25 cellular contexts compared by ENCODE assay signal in genomic region chr1:206801467-206801866, GRCh38. TPM values are rescaled to one million over a fixed set of nuclear protein-coding genes. Genes with fewer than 3 reads are reported as not detected.
DNase-seq lines count a peak whose midpoint lies in the region; ATAC-seq, FAIRE-seq and TF ChIP-seq lines count a peak whose summit lies in the region.
"Had no signal": no experiment of that assay in that cellular context is flagged by ENCODE, and none has a peak within 500 bp of the region (broad histone marks: within the 10 kb centered on the region; RNA-seq: fewer than 3 reads in every experiment).

No MANE protein-coding gene starts in this region.

- ATAC-seq in left ventricle myocardium superior (peak; percentile 44), GM12878 (no peak), GM18498 (IDR thresholded peaks at IDR 0.05; ENCODE audit: unreplicated experiment) (no peak)
- ATAC-seq in stimulated activated memory B cell treated with anti-CD40 and anti-IgM and Interleukin-4, amounts not matched to agents 10 μg/mL and 1 μg/mL and 100 μg/mL, for 72 hours: no peak
- ATAC-seq: activated naive CD8-positive, alpha-beta T cell treated with anti-CD3 and anti-CD28 coated beads, Interleukin-2, amount 50 U/mL, for 24 hours; natural killer cell treated with Interleukin-12 subunit alpha and Interleukin-12 subunit beta and Interleukin-15 and Interleukin-18, amount 100 ng/mL, for 72 hours; Panc1 had no signal

- no peaks in the 10 kb centered on the region for H3K9me2 ChIP-seq in OCI-LY1 (ENCODE audit: low read depth, low read length)

- no peak for TF ChIP-seq POLR2A in GM12878 (IDR thresholded peaks at IDR 0.05; ENCODE audit: low read depth, low read length)
- TF ChIP-seq POLR2A in testis (IDR thresholded peaks at IDR 0.05): no peak

- H3K27ac ChIP-seq in right atrium auricular region (no peak overlapping the region), OCI-LY1 (ENCODE audit: low read depth, low read length, poor library complexity, severe bottlenecking) (no peak overlapping the region), GM12878 (ENCODE audit: control insufficient read depth, insufficient read depth) (no peak overlapping the region), testis (no peak overlapping the region)
- H3K27ac ChIP-seq: pancreas had no signal

- POLR2A ChIA-PET in GM12878 (lab: Charles Lee): interaction anchor here (0.8 to 5.1 kb wide), 4 partner anchors 17 to 124 kb away, joined by 3 to 41 read pairs (median 4); partner anchors contain the start of gene IL19

- CTCF ChIA-PET in GM12878 (lab: Yijun Ruan, JAX): interaction anchor here (0.8 to 18.5 kb wide), 12 partner anchors 8 to 189 kb away, joined by 3 to 805 read pairs (median 4); partner anchors contain the start of genes EIF2D, IL10 and IL19

- H3K36me3 Mint-ChIP-seq in stimulated activated memory B cell treated with anti-CD40 and anti-IgM and Interleukin-4, amounts not matched to agents 10 μg/mL and 1 μg/mL and 100 μg/mL, for 72 hours: no peaks in the 10 kb centered on the region
- H3K36me3 Mint-ChIP-seq: natural killer cell treated with Interleukin-12 subunit alpha and Interleukin-12 subunit beta and Interleukin-15 and Interleukin-18, amount 100 ng/mL, for 72 hours had no signal

- TF ChIP-seq EP300 in GM12878 (IDR thresholded peaks at IDR 0.05; ENCODE audit: borderline replicate concordance in 1 of 2, control insufficient read depth in 1 of 2, low read depth in 2 of 2, low read length in 2 of 2): no peak

- no peak overlapping the region for H3K4me2 ChIP-seq in OCI-LY1 (ENCODE audit: low read length)
- no peak overlapping the region for H3K4me2 ChIP-seq in GM12878 (ENCODE audit: control insufficient read depth, insufficient read depth)

- H4K20me1 ChIP-seq in OCI-LY1 (ENCODE audit: insufficient read depth, low read length) (no peaks in the 10 kb centered on the region), GM12878 (ENCODE audit: control insufficient read depth, insufficient read depth) (no peaks in the 10 kb centered on the region)

- H3K27ac Mint-ChIP-seq in stimulated activated memory B cell treated with anti-CD40 and anti-IgM and Interleukin-4, amounts not matched to agents 10 μg/mL and 1 μg/mL and 100 μg/mL, for 72 hours: peak overlapping the region; percentile 12
- H3K27ac Mint-ChIP-seq: activated naive CD8-positive, alpha-beta T cell treated with anti-CD3 and anti-CD28 coated beads, Interleukin-2, amount 50 U/mL, for 24 hours had no signal

- H2AFZ ChIP-seq in OCI-LY1 (ENCODE audit: low read length): no peak overlapping the region
- H2AFZ ChIP-seq in GM12878 (ENCODE audit: control insufficient read depth, low read depth, low read length): no peak overlapping the region

- H3K79me2 ChIP-seq in OCI-LY1 (ENCODE audit: insufficient read depth, low read length): no peaks in the 10 kb centered on the region
- no peaks in the 10 kb centered on the region for H3K79me2 ChIP-seq in GM12878 (ENCODE audit: control insufficient read depth, insufficient read depth, low read length)

- BruUV-seq in GM12878 (replicated peaks; lab: Mats Ljungman, UMichigan): no TSS peak

- H3K36me3 ChIP-seq in right atrium auricular region (no peaks in the 10 kb centered on the region), OCI-LY1 (ENCODE audit: insufficient read depth, low read length) (no peaks in the 10 kb centered on the region), GM12878 (ENCODE audit: control insufficient read depth in 2 of 2, insufficient read depth in 2 of 2, low read length in 1 of 2) (no peaks in the 10 kb centered on the region), testis (ENCODE audit: low read depth, missing control alignments) (no peaks in the 10 kb centered on the region)
- H3K36me3 ChIP-seq: breast epithelium, pancreas had no signal

- SMC1A ChIA-PET in GM12878 (lab: Charles Lee; ENCODE audit: uncharacterized antibody, unreplicated experiment): interaction anchor here (1.3 to 14.9 kb wide), 9 partner anchors 12 to 131 kb away, joined by 3 to 417 read pairs (median 23); partner anchors contain the start of genes IL10 and IL19

- no peaks in the 10 kb centered on the region for H3F3A ChIP-seq in OCI-LY1 (ENCODE audit: insufficient read depth, low read length)

- H3K4me3 ChIP-seq in right atrium auricular region (no peak overlapping the region), OCI-LY1 (ENCODE audit: low read depth, low read length, poor library complexity, severe bottlenecking) (no peak overlapping the region), GM12878 (no peak overlapping the region), testis (no peak overlapping the region)
- H3K4me3 ChIP-seq: breast epithelium, pancreas had no signal

- no peaks in the 10 kb centered on the region for H3K9me3 Mint-ChIP-seq in stimulated activated memory B cell treated with anti-CD40 and anti-IgM and Interleukin-4, amounts not matched to agents 10 μg/mL and 1 μg/mL and 100 μg/mL, for 72 hours
- H3K9me3 Mint-ChIP-seq: activated naive CD8-positive, alpha-beta T cell treated with anti-CD3 and anti-CD28 coated beads, Interleukin-2, amount 50 U/mL, for 24 hours; natural killer cell treated with Interleukin-12 subunit alpha and Interleukin-12 subunit beta and Interleukin-15 and Interleukin-18, amount 100 ng/mL, for 72 hours had no signal

- no peaks in the 10 kb centered on the region for H3K27me3 ChIP-seq in right atrium auricular region
- no peaks in the 10 kb centered on the region for H3K27me3 ChIP-seq in OCI-LY1 (ENCODE audit: insufficient read depth, low read length)
- H3K27me3 ChIP-seq in GM12878 (replicated peaks in 1 of 2; ENCODE audit: control insufficient read depth in 2 of 2, insufficient read depth in 2 of 2, low read length in 1 of 2): no peaks in the 10 kb centered on the region
- H3K27me3 ChIP-seq in testis: no peaks in the 10 kb centered on the region
- H3K27me3 ChIP-seq: breast epithelium, pancreas had no signal

- TF ChIP-seq CTCF in right atrium auricular region (IDR thresholded peaks at IDR 0.05) (peak in 1 of 2 donors; percentile 23), OCI-LY1 (IDR thresholded peaks at IDR 0.05; ENCODE audit: low read length) (peak; percentile 37), GM12878 (IDR thresholded peaks at IDR 0.05 in 2 of 3, conservative IDR thresholded peaks at IDR 0.05 in 1 of 3; ENCODE audit: control insufficient read depth in 2 of 3, extremely low read depth in 1 of 3, insufficient read depth in 1 of 3, low read depth in 3 of 3, low read length in 3 of 3) (0 out of 6 replicates have a peak, but pooled peaks of 1 of the 3 experiments have one; percentile 5), testis (IDR thresholded peaks at IDR 0.05) (no peak)

- in situ Hi-C loops in GM12878 (cut with MboI): loop anchor here (5.0 kb wide), 1 partner anchor 64 kb away; no protein-coding TSS in a partner anchor

- RAD21 ChIA-PET in GM12878 (lab: Charles Lee; ENCODE audit: unreplicated experiment): interaction anchor here (1.2 to 14.8 kb wide), 5 partner anchors 11 to 87 kb away, joined by 3 to 297 read pairs (median 40); partner anchors contain the start of genes IL10 and IL19

- H3K9me3 ChIP-seq in right atrium auricular region (no peaks in the 10 kb centered on the region), OCI-LY1 (ENCODE audit: low read length) (no peaks in the 10 kb centered on the region), GM12878 (replicated peaks; ENCODE audit: control insufficient read depth, insufficient read depth, low read length) (no peaks in the 10 kb centered on the region), testis (no peaks in the 10 kb centered on the region)
- H3K9me3 ChIP-seq: breast epithelium, pancreas had no signal

- 100% methylated on average over 1 of the region's 1 CpG for WGBS in GM12878 (ENCODE audit: insufficient coverage, insufficient replicate concordance, low lambda C conversion rate, missing lambda C conversion rate)
- WGBS in testis, 2 donors: 92 to 93% methylated on average over 1 of the region's 1 CpG

- H3K4me1 Mint-ChIP-seq in stimulated activated memory B cell treated with anti-CD40 and anti-IgM and Interleukin-4, amounts not matched to agents 10 μg/mL and 1 μg/mL and 100 μg/mL, for 72 hours: peaks cover 48% of the 10 kb centered on the region

- no peaks in the 10 kb centered on the region for H3K27me3 Mint-ChIP-seq in stimulated activated memory B cell treated with anti-CD40 and anti-IgM and Interleukin-4, amounts not matched to agents 10 μg/mL and 1 μg/mL and 100 μg/mL, for 72 hours
- H3K27me3 Mint-ChIP-seq: activated naive CD8-positive, alpha-beta T cell treated with anti-CD3 and anti-CD28 coated beads, Interleukin-2, amount 50 U/mL, for 24 hours had no signal

- H3K4me1 ChIP-seq in right atrium auricular region: no peaks in the 10 kb centered on the region
- peaks cover 8% of the 10 kb centered on the region for H3K4me1 ChIP-seq in OCI-LY1 (ENCODE audit: insufficient read depth, low read length, severe bottlenecking)
- H3K4me1 ChIP-seq in GM12878 (ENCODE audit: control insufficient read depth, insufficient read depth, low read length): peaks cover 20% of the 10 kb centered on the region
- H3K4me1 ChIP-seq in testis: no peaks in the 10 kb centered on the region
- H3K4me1 ChIP-seq: breast epithelium had no signal

- DNase-seq in left ventricle myocardium superior (no peak), right atrium auricular region (ENCODE audit: low spot score) (no peak), GM12878 (ENCODE audit: low read depth, low spot score) (no peak), testis (no peak), NCI-H446 (lab: John Stamatoyannopoulos, UW) (no peak)
- DNase-seq: activated naive CD8-positive, alpha-beta T cell treated with anti-CD3 and anti-CD28 coated beads, Interleukin-2, amount 50 U/mL, for 24 hours; erythroblast; H7; mesenchymal stem cell; NCI-H1436 treated with DMSO at 0.1 percent for 48 hours; NCI-H2171; NCI-H748 treated with DMSO at 0.1 percent for 48 hours; stimulated activated naive CD4-positive, alpha-beta T cell treated with Interleukin-2 at 50 U/mL for 16 hours; trophoblast cell had no signal

- peak; percentile 36; the same call in 1 of the 2 replicates for TF ChIP-seq RAD21 in GM12878 (IDR thresholded peaks at IDR 0.05; ENCODE audit: insufficient read depth, low read depth, low read length)

- H3K9ac ChIP-seq in OCI-LY1 (ENCODE audit: low read length) (no peak overlapping the region), GM12878 (ENCODE audit: control insufficient read depth, insufficient read depth, low read length) (no peak overlapping the region)

- intact Hi-C loops in left ventricle myocardium superior (cut with micrococcal nuclease): no loop called here
- intact Hi-C loops in GM12878 (cut with micrococcal nuclease; ENCODE audit: unreplicated experiment): loop anchor here (10.0 kb wide), 1 partner anchor 197 kb away; no protein-coding TSS in a partner anchor
- intact Hi-C loops in testis (cut with DNase I; ENCODE audit: low total_unique reads): no loop called here

- no peak for FAIRE-seq in GM12878 (lab: Jason Lieb, UNC)
- FAIRE-seq: frontal cortex, pancreas had no signal

- no peak overlapping the region for H3K4me3 Mint-ChIP-seq in stimulated activated memory B cell treated with anti-CD40 and anti-IgM and Interleukin-4, amounts not matched to agents 10 μg/mL and 1 μg/mL and 100 μg/mL, for 72 hours
- H3K4me3 Mint-ChIP-seq: activated naive CD8-positive, alpha-beta T cell treated with anti-CD3 and anti-CD28 coated beads, Interleukin-2, amount 50 U/mL, for 24 hours; natural killer cell treated with Interleukin-12 subunit alpha and Interleukin-12 subunit beta and Interleukin-15 and Interleukin-18, amount 100 ng/mL, for 72 hours had no signal

RNA-seq across cellular contexts. Expression of gene IL10, which starts 29.2 kb away (rescaled TPM):
- total RNA-seq in left ventricle myocardium superior: 0.37 TPM
- 1 to 10 TPM in 1 of 2 donors, under 1 TPM in 1; 0.93 to 3.1 TPM for total RNA-seq in right atrium auricular region
- 1.5 and 3.6 TPM in 2 replicates for total RNA-seq in GM12878 (2013; cell fraction: nucleolus; rRNA removed)
- 1.0 and 1.1 TPM in 2 replicates for total RNA-seq in GM12878 (2014; rRNA removed)
- 1.4 and 1.6 TPM in 2 replicates for total RNA-seq in GM12878 (2014; rRNA removed; fragmentation: Illumina TruSeq; extraction: Trizol)
- total RNA-seq in GM12878 (2021): 0.67 and 1.1 TPM in 2 replicates
- 4.4 TPM for polyA plus RNA-seq in GM12878 (2011; ENCODE audit: low read depth)
- 5.0 and 6.3 TPM in 2 replicates for polyA plus RNA-seq in GM12878 (2011; rRNA removed)
- 3.0 and 5.2 TPM in 2 replicates for polyA plus RNA-seq in GM12878 (2011; cell fraction: cytosol; rRNA removed)
- 1.0 and 1.4 TPM in 2 replicates for polyA plus RNA-seq in GM12878 (2011; cell fraction: nucleus; rRNA removed)
- 2.8 and 5.5 TPM in 2 replicates for polyA plus RNA-seq in GM12878 (2012)
- polyA plus RNA-seq in GM12878 (2014; fragmentation: Illumina TruSeq; extraction: Trizol): 1.4 and 1.8 TPM in 2 replicates
- 1 to 10 TPM; 1.2 to 1.6 TPM for polyA plus RNA-seq in GM12878 (2014; fragmentation: Nextera tagmentation; extraction: Ambion mirVana)
- polyA plus RNA-seq in GM12878 (2014; rRNA removed): 0.92 and 1.5 TPM in 2 replicates
- under 1 TPM; 0.34 to 0.70 TPM for polyA plus RNA-seq in GM12878 (2016; fragmentation: Nextera tagmentation; extraction: Ambion mirVana)
- polyA minus RNA-seq in GM12878 (2011; rRNA and poly(A)+ RNA removed): 3.7 and 6.0 TPM in 2 replicates
- polyA minus RNA-seq in GM12878 (2011; cell fraction: cytosol; rRNA and poly(A)+ RNA removed): 1.1 and 2.1 TPM in 2 replicates
- polyA minus RNA-seq in GM12878 (2011; cell fraction: nucleus; rRNA and poly(A)+ RNA removed): 4.7 and 5.2 TPM in 2 replicates
- 1 to 10 TPM; 1.4 to 1.7 TPM for total RNA-seq in testis
- polyA plus RNA-seq in testis (ENCODE audit: insufficient read depth, low read depth, low replicate concordance): 3.5 TPM
- total RNA-seq: dermis microvascular lymphatic vessel endothelial cell, H7, kidney epithelial cell, MCF 10A had no signal

RNA-seq across cellular contexts. Expression of gene IL19, which starts 30.9 kb away (rescaled TPM):
- total RNA-seq in left ventricle myocardium superior: not detected
- not detected for total RNA-seq in right atrium auricular region
- total RNA-seq in GM12878 (2013; cell fraction: nucleolus; rRNA removed): not detected in 2 replicates
- 0.38 TPM in 1 of 2 replicates, not detected in the other for total RNA-seq in GM12878 (2014; rRNA removed)
- total RNA-seq in GM12878 (2014; rRNA removed; fragmentation: Illumina TruSeq; extraction: Trizol): not detected in 2 replicates
- not detected in 2 replicates for total RNA-seq in GM12878 (2021)
- 0.30 TPM for polyA plus RNA-seq in GM12878 (2011; ENCODE audit: low read depth)
- 0.72 and 0.73 TPM in 2 replicates for polyA plus RNA-seq in GM12878 (2011; rRNA removed)
- 0.33 and 0.63 TPM in 2 replicates for polyA plus RNA-seq in GM12878 (2011; cell fraction: cytosol; rRNA removed)
- polyA plus RNA-seq in GM12878 (2011; cell fraction: nucleus; rRNA removed): 0.70 and 1.2 TPM in 2 replicates
- 0.65 TPM in 1 of 2 replicates, not detected in the other for polyA plus RNA-seq in GM12878 (2012)
- polyA plus RNA-seq in GM12878 (2014; fragmentation: Illumina TruSeq; extraction: Trizol): 0.32 TPM in 1 of 2 replicates, not detected in the other
- under 1 TPM; 0.27 to 0.29 TPM for polyA plus RNA-seq in GM12878 (2014; fragmentation: Nextera tagmentation; extraction: Ambion mirVana)
- 0.10 TPM in 1 of 2 replicates, not detected in the other for polyA plus RNA-seq in GM12878 (2014; rRNA removed)
- not detected for polyA plus RNA-seq in GM12878 (2016; fragmentation: Nextera tagmentation; extraction: Ambion mirVana)
- polyA minus RNA-seq in GM12878 (2011; rRNA and poly(A)+ RNA removed): 0.37 and 0.41 TPM in 2 replicates
- polyA minus RNA-seq in GM12878 (2011; cell fraction: cytosol; rRNA and poly(A)+ RNA removed): not detected in 2 replicates
- 0.24 TPM in 1 of 2 replicates, not detected in the other for polyA minus RNA-seq in GM12878 (2011; cell fraction: nucleus; rRNA and poly(A)+ RNA removed)
- not detected for total RNA-seq in testis
- 0.37 TPM for polyA plus RNA-seq in testis (ENCODE audit: insufficient read depth, low read depth, low replicate concordance)
- total RNA-seq: breast epithelium; dermis microvascular lymphatic vessel endothelial cell; frontal cortex; H7; kidney epithelial cell; MCF 10A; natural killer cell treated with Interleukin-12 subunit alpha and Interleukin-12 subunit beta and Interleukin-15 and Interleukin-18, amount 100 ng/mL, for 72 hours; pancreas had no signal
- polyA plus RNA-seq: pancreas had no signal
